In the genomic region with DNA sequence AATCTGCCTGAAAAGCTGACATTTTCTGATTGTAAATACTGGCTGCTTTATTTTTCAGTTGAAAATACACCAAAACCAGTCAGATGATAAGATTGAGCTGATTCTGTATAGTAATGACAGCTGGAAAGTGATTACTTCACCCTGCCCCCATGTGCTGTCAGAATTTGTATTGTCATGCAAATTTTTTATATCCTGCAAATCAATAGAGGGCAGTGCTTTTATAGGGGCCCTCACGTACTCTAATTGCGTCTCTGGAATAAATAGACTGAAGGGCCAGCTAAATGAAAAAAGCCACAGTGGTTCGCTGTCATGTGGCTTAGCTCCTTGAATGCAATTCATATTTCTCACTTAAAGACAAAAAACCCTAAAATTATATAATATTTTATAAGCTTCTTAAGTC, we compare ENCODE assay signal across 1 cellular context.
TF ChIP-seq lines count a peak whose summit lies in the region.

No MANE protein-coding gene starts in this region.

TF ChIP-seq in H1, 55 proteins besides CTCF, POLR2A, EP300 and RAD21 (continued from another document):
- TF ChIP-seq CHD7 (IDR thresholded peaks at IDR 0.05; ENCODE audit: insufficient replicate concordance, low read length) (no peak), BRCA1 (IDR thresholded peaks at IDR 0.05; ENCODE audit: low read depth, low read length) (no peak), EZH2 (IDR thresholded peaks at IDR 0.05; ENCODE audit: low read depth, low read length, severe bottlenecking) (no peak), TCF12 (IDR thresholded peaks at IDR 0.05; ENCODE audit: low read depth, low read length) (no peak), HDAC2 (IDR thresholded peaks at IDR 0.05; ENCODE audit: borderline replicate concordance in 1 of 2, low read depth in 2 of 2, low read length in 2 of 2) (no peak), BCL11A (IDR thresholded peaks at IDR 0.05; ENCODE audit: low read depth in 2 of 2, low read length in 2 of 2) (no peak), CEBPB (IDR thresholded peaks at IDR 0.05; ENCODE audit: low read depth, low read length) (0 out of 2 replicates have a peak, but pooled peaks have one; percentile 22)
